8 cellular contexts compared by ENCODE assay signal in the genomic region with DNA sequence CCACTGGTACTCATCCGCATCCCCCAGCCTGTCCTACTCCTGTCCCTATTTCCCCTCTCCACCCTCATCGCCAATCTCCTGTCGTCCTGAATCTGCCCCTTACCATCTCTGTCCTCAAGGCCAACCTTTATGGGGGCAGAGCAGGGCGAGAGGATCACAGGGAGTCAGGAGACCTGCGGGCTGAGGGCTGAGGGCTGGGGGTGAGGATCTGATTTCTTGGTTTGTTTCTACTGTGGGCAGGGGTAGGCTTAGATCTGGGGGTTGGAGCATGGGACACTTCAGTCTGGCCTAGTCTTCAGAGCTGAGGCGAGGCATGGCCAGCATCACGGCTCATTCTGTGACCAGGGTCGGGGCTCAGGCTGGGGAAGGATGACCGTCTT. TPM values are rescaled to one million over a fixed set of nuclear protein-coding genes. Genes with fewer than 3 reads are reported as not detected.
DNase-seq lines count a peak whose midpoint lies in the region; ATAC-seq, FAIRE-seq and TF ChIP-seq lines count a peak whose summit lies in the region.

No MANE protein-coding gene starts in this region.

- no peak for ATAC-seq in SK-N-SH treated with all-trans-retinoic acid at 6 μM for 48 hours
- no peak for ATAC-seq in activated naive CD8-positive, alpha-beta T cell treated with anti-CD3 and anti-CD28 coated beads, Interleukin-2, amount 50 U/mL, for 24 hours

- no peaks in the 10 kb centered on the region for H3K9me2 ChIP-seq in SK-N-SH

- H3K9me3 ChIP-seq in SK-N-SH, result no peaks in the 10 kb centered on the region
- no peaks in the 10 kb centered on the region for H3K9me3 ChIP-seq in keratinocyte (ENCODE audit: control insufficient read depth, low read depth, low read length)
- no peaks in the 10 kb centered on the region for H3K9me3 ChIP-seq in stomach smooth muscle (ENCODE audit: control insufficient read depth in 2 of 2, low read length in 2 of 2)

- DNase-seq in SK-N-SH (no peak), keratinocyte (ENCODE audit: low read depth, low spot score) (no peak), SW 1271 (lab: John Stamatoyannopoulos, UW) (no peak), Kasumi-1 (lab: John Stamatoyannopoulos, UW) (no peak), COLO829 (ENCODE audit: low spot score) (no peak)
- DNase-seq in activated naive CD8-positive, alpha-beta T cell treated with anti-CD3 and anti-CD28 coated beads, Interleukin-2, amount 50 U/mL, for 24 hours, result no peak

- H3K27ac Mint-ChIP-seq in activated naive CD8-positive, alpha-beta T cell treated with anti-CD3 and anti-CD28 coated beads, Interleukin-2, amount 50 U/mL, for 24 hours, result peak overlapping the region; percentile 77

- peak overlapping the region; percentile 70 for H3K4me3 Mint-ChIP-seq in activated naive CD8-positive, alpha-beta T cell treated with anti-CD3 and anti-CD28 coated beads, Interleukin-2, amount 50 U/mL, for 24 hours

- TF ChIP-seq EP300 in SK-N-SH (IDR thresholded peaks at IDR 0.05; ENCODE audit: borderline replicate concordance in 1 of 2, low read depth in 1 of 2, low read length in 1 of 2), result no peak

- dilution Hi-C loops in keratinocyte (cut with MboI; ENCODE audit: extremely low pct_ligation_motif_present, low sequenced_read_pairs), result no loop called here

- H3K36me3 ChIP-seq in SK-N-SH (replicated peaks in 1 of 2; ENCODE audit: control insufficient read depth in 1 of 2, insufficient read depth in 2 of 2, low read length in 1 of 2), result no peaks in the 10 kb centered on the region
- no peaks in the 10 kb centered on the region for H3K36me3 ChIP-seq in keratinocyte (ENCODE audit: control insufficient read depth in 2 of 2, extremely low read depth in 1 of 2, insufficient read depth in 2 of 2, low read length in 2 of 2)
- H3K36me3 ChIP-seq in stomach smooth muscle (ENCODE audit: control insufficient read depth in 2 of 2, insufficient read depth in 2 of 2, low read length in 2 of 2), result no peaks in the 10 kb centered on the region

- H3K9ac ChIP-seq in SK-N-SH (peak overlapping the region; percentile 89; the same call in 1 of the 2 replicates), keratinocyte (ENCODE audit: control insufficient read depth, extremely low read depth, insufficient read depth, low read length) (peak overlapping the region; percentile 73), stomach smooth muscle (ENCODE audit: low read length in 2 of 2) (peak overlapping the region in 1 of 2 donors; percentile 44)

- H2AFZ ChIP-seq in SK-N-SH (ENCODE audit: low read depth) (peak overlapping the region; percentile 73; the same call in 1 of the 2 replicates), keratinocyte (ENCODE audit: control insufficient read depth, low read length) (peak overlapping the region; percentile 37)

- TF ChIP-seq RAD21 in SK-N-SH (IDR thresholded peaks at IDR 0.05; ENCODE audit: low read length), result no peak

- WGBS in SK-N-SH (ENCODE audit: low lambda C conversion rate), result 87% methylated on average over 8 of the region's 9 CpGs

- H3K4me1 Mint-ChIP-seq in activated naive CD8-positive, alpha-beta T cell treated with anti-CD3 and anti-CD28 coated beads, Interleukin-2, amount 50 U/mL, for 24 hours, result peaks cover 35% of the 10 kb centered on the region

- no peak for FAIRE-seq in keratinocyte (lab: Jason Lieb, UNC)

- CTCF ChIA-PET in SK-N-SH (lab: Yijun Ruan, JAX), result interaction anchor here (0.6 to 15.0 kb wide), 31 partner anchors 9 to 421 kb away, joined by 3 to 870 read pairs (median 6); a partner anchor contains a TSS

- H4K20me1 ChIP-seq in SK-N-SH (ENCODE audit: insufficient read depth), result no peaks in the 10 kb centered on the region
- H4K20me1 ChIP-seq in keratinocyte (ENCODE audit: control insufficient read depth, extremely low read depth, insufficient read depth, low read length), result no peaks in the 10 kb centered on the region

- POLR2A ChIA-PET in SK-N-SH (lab: Yijun Ruan, JAX), result interaction anchor here (0.5 to 1.6 kb wide), 3 partner anchors 38 to 130 kb away, joined by 3 to 15 read pairs (median 9); no protein-coding TSS in a partner anchor

- H3F3A ChIP-seq in SK-N-SH (replicated peaks; ENCODE audit: insufficient read depth), result peaks cover 30% of the 10 kb centered on the region

- H3K27me3 ChIP-seq in SK-N-SH (ENCODE audit: insufficient read depth), result no peaks in the 10 kb centered on the region
- H3K27me3 ChIP-seq in keratinocyte (ENCODE audit: control insufficient read depth, extremely low read depth, insufficient read depth, low read length), result no peaks in the 10 kb centered on the region
- no peaks in the 10 kb centered on the region for H3K27me3 ChIP-seq in stomach smooth muscle (ENCODE audit: control insufficient read depth in 1 of 2, insufficient read depth in 2 of 2, low read length in 2 of 2)

- H3K4me3 ChIP-seq in SK-N-SH (ENCODE audit: low read depth in 2 of 2, low read length in 1 of 2) (peak overlapping the region; percentile 57 to 73; a peak in 3 of 4 replicates), keratinocyte (ENCODE audit: control insufficient read depth in 2 of 3, extremely low read depth in 1 of 3, insufficient read depth in 2 of 3, low read depth in 1 of 3, low read length in 3 of 3) (peak overlapping the region in 1 of 3 experiments; percentile 73), stomach smooth muscle (ENCODE audit: low read length in 2 of 2) (peak overlapping the region; percentile 45 to 74)

- H3K36me3 Mint-ChIP-seq in activated naive CD8-positive, alpha-beta T cell treated with anti-CD3 and anti-CD28 coated beads, Interleukin-2, amount 50 U/mL, for 24 hours (ENCODE audit: low read depth), result no peaks in the 10 kb centered on the region

- H3K9me1 ChIP-seq in keratinocyte (ENCODE audit: control insufficient read depth, extremely low read depth, insufficient read depth, low read length), result no peaks in the 10 kb centered on the region

- no peaks in the 10 kb centered on the region for H3K9me3 Mint-ChIP-seq in activated naive CD8-positive, alpha-beta T cell treated with anti-CD3 and anti-CD28 coated beads, Interleukin-2, amount 50 U/mL, for 24 hours

- peak overlapping the region; percentile 11 to 83; a peak in 3 of 4 replicates for H3K27ac ChIP-seq in SK-N-SH (ENCODE audit: low read depth in 2 of 2, low read length in 1 of 2)
- H3K27ac ChIP-seq in keratinocyte (ENCODE audit: control insufficient read depth, insufficient read depth, low read length), result peak overlapping the region; percentile 63
- H3K27ac ChIP-seq in stomach smooth muscle (ENCODE audit: low read length), result peak overlapping the region; percentile 60

- H3K4me1 ChIP-seq in SK-N-SH (ENCODE audit: control insufficient read depth in 1 of 2, insufficient read depth in 2 of 2, low read depth in 1 of 2, low read length in 1 of 2) (peaks cover 5 to 16% of the 10 kb centered on the region in 2 experiments; a peak in 1 of 4 replicates), keratinocyte (ENCODE audit: control insufficient read depth, extremely low read depth, insufficient read depth, low read length) (peaks cover 27% of the 10 kb centered on the region), stomach smooth muscle (ENCODE audit: control insufficient read depth, insufficient read depth, low read length) (peaks cover 34% of the 10 kb centered on the region)

- H3K27me3 Mint-ChIP-seq in activated naive CD8-positive, alpha-beta T cell treated with anti-CD3 and anti-CD28 coated beads, Interleukin-2, amount 50 U/mL, for 24 hours, result no peaks in the 10 kb centered on the region

- H3K79me2 ChIP-seq in SK-N-SH (ENCODE audit: insufficient read depth) (no peaks in the 10 kb centered on the region; the same call in 1 of the 2 replicates), keratinocyte (ENCODE audit: control insufficient read depth, insufficient read depth, low read length) (no peaks in the 10 kb centered on the region)

- H3K4me2 ChIP-seq in SK-N-SH (peak overlapping the region; percentile 77; the same call in 1 of the 2 replicates), keratinocyte (ENCODE audit: control insufficient read depth, extremely low read depth, insufficient read depth, low read depth, low read length) (peak overlapping the region; percentile 64)

- TF ChIP-seq CTCF in SK-N-SH (IDR thresholded peaks at IDR 0.05), result no peak
- TF ChIP-seq CTCF in keratinocyte (optimal IDR thresholded peaks at IDR 0.05 in 1 of 3, IDR thresholded peaks at IDR 0.05 in 1 of 3, conservative IDR thresholded peaks at IDR 0.05 in 1 of 3; ENCODE audit: extremely low read depth in 1 of 3, insufficient read depth in 2 of 3, low read length in 3 of 3), result no peak

RNA-seq across cellular contexts. Expression of a gene that starts 16.5 kb away (rescaled TPM):
- 93.1 and 95.3 TPM in 2 replicates for polyA plus RNA-seq in SK-N-SH (2012; rRNA removed)
- 45.3 and 58.8 TPM in 2 replicates for polyA plus RNA-seq in SK-N-SH (2012; cell fraction: cytosol; rRNA removed)
- polyA plus RNA-seq in SK-N-SH (2012; cell fraction: nucleus; rRNA removed), result 199 and 204 TPM in 2 replicates
- polyA plus RNA-seq in keratinocyte, result 175 to 250 TPM (median 208 TPM) in 3 replicates
- polyA plus RNA-seq in keratinocyte (2011; ENCODE audit: low read depth), result 82.8 TPM
- 164 and 279 TPM in 2 replicates for polyA plus RNA-seq in keratinocyte (2011; cell fraction: cytosol; rRNA removed)
- polyA plus RNA-seq in keratinocyte (2011; cell fraction: nucleus; rRNA removed), result 216 and 294 TPM in 2 replicates
- polyA plus RNA-seq in keratinocyte (2012; ENCODE audit: low replicate concordance), result 116 and 285 TPM in 2 replicates
- polyA minus RNA-seq in keratinocyte, result 165 to 373 TPM (median 217 TPM) in 3 replicates
- 284 TPM for polyA minus RNA-seq in keratinocyte (2011; cell fraction: cytosol; rRNA and poly(A)+ RNA removed)
- 59.1 and 65.1 TPM in 2 replicates for polyA minus RNA-seq in keratinocyte (2011; cell fraction: nucleus; rRNA and poly(A)+ RNA removed)

RNA-seq across cellular contexts. Expression of a gene that starts 27.5 kb away (rescaled TPM):
- polyA plus RNA-seq in SK-N-SH (2012; rRNA removed) (38.4 and 78.2 TPM in 2 replicates), keratinocyte (0.27 to 4.6 TPM (median 3.9 TPM) in 3 replicates)
- polyA plus RNA-seq in SK-N-SH (2012; cell fraction: cytosol; rRNA removed), result 19.6 and 23.8 TPM in 2 replicates
- polyA plus RNA-seq in SK-N-SH (2012; cell fraction: nucleus; rRNA removed), result 377 and 391 TPM in 2 replicates
- polyA plus RNA-seq in keratinocyte (2011; ENCODE audit: low read depth), result 7.5 TPM
- polyA plus RNA-seq in keratinocyte (2011; cell fraction: cytosol; rRNA removed), result 1.2 and 2.5 TPM in 2 replicates
- 69.0 and 109 TPM in 2 replicates for polyA plus RNA-seq in keratinocyte (2011; cell fraction: nucleus; rRNA removed)
- polyA plus RNA-seq in keratinocyte (2012; ENCODE audit: low replicate concordance), result 0.37 and 11.7 TPM in 2 replicates
- 2.9 to 15.1 TPM (median 9.2 TPM) in 3 replicates for polyA minus RNA-seq in keratinocyte
- polyA minus RNA-seq in keratinocyte (2011; cell fraction: cytosol; rRNA and poly(A)+ RNA removed), result 1.7 TPM
- polyA minus RNA-seq in keratinocyte (2011; cell fraction: nucleus; rRNA and poly(A)+ RNA removed), result 41.5 and 54.1 TPM in 2 replicates

RNA-seq across cellular contexts. Expression of a gene that starts 33.8 kb away (rescaled TPM):
- polyA plus RNA-seq in SK-N-SH (2012; rRNA removed), result 11.0 and 11.9 TPM in 2 replicates
- 11.6 and 11.8 TPM in 2 replicates for polyA plus RNA-seq in SK-N-SH (2012; cell fraction: cytosol; rRNA removed)
- polyA plus RNA-seq in SK-N-SH (2012; cell fraction: nucleus; rRNA removed), result 5.4 and 6.2 TPM in 2 replicates
- 8.0 to 16.8 TPM (median 9.8 TPM) in 3 replicates for polyA plus RNA-seq in keratinocyte
- polyA plus RNA-seq in keratinocyte (2011; ENCODE audit: low read depth), result 7.1 TPM
- 5.9 and 10.6 TPM in 2 replicates for polyA plus RNA-seq in keratinocyte (2011; cell fraction: cytosol; rRNA removed)
- 9.5 and 11.2 TPM in 2 replicates for polyA plus RNA-seq in keratinocyte (2011; cell fraction: nucleus; rRNA removed)
- polyA plus RNA-seq in keratinocyte (2012; ENCODE audit: low replicate concordance), result 5.5 and 14.5 TPM in 2 replicates
- 2.8 to 8.4 TPM (median 2.9 TPM) in 3 replicates for polyA minus RNA-seq in keratinocyte
- polyA minus RNA-seq in keratinocyte (2011; cell fraction: cytosol; rRNA and poly(A)+ RNA removed), result 8.4 TPM
- polyA minus RNA-seq in keratinocyte (2011; cell fraction: nucleus; rRNA and poly(A)+ RNA removed), result 5.2 and 5.7 TPM in 2 replicates

RNA-seq across cellular contexts. Expression of a gene that starts 35.4 kb away (rescaled TPM):
- polyA plus RNA-seq in SK-N-SH (2012; rRNA removed) (11.6 and 18.0 TPM in 2 replicates), keratinocyte (31.2 to 94.8 TPM (median 38.3 TPM) in 3 replicates)
- 9.2 and 15.9 TPM in 2 replicates for polyA plus RNA-seq in SK-N-SH (2012; cell fraction: cytosol; rRNA removed)
- 61.7 and 79.7 TPM in 2 replicates for polyA plus RNA-seq in SK-N-SH (2012; cell fraction: nucleus; rRNA removed)
- polyA plus RNA-seq in keratinocyte (2011; ENCODE audit: low read depth), result 90.7 TPM
- 63.8 and 111 TPM in 2 replicates for polyA plus RNA-seq in keratinocyte (2011; cell fraction: cytosol; rRNA removed)
- polyA plus RNA-seq in keratinocyte (2011; cell fraction: nucleus; rRNA removed), result 184 and 244 TPM in 2 replicates
- polyA plus RNA-seq in keratinocyte (2012; ENCODE audit: low replicate concordance), result 205 and 317 TPM in 2 replicates
- 45.6 to 117 TPM (median 49.2 TPM) in 3 replicates for polyA minus RNA-seq in keratinocyte
- polyA minus RNA-seq in keratinocyte (2011; cell fraction: cytosol; rRNA and poly(A)+ RNA removed), result 168 TPM
- 82.1 and 99.1 TPM in 2 replicates for polyA minus RNA-seq in keratinocyte (2011; cell fraction: nucleus; rRNA and poly(A)+ RNA removed)

RNA-seq across cellular contexts. Expression of a gene that starts 56.6 kb away (rescaled TPM):
- polyA plus RNA-seq in SK-N-SH (2012; rRNA removed) (6.8 and 7.0 TPM in 2 replicates), keratinocyte (8.5 to 13.6 TPM (median 12.2 TPM) in 3 replicates)
- polyA plus RNA-seq in SK-N-SH (2012; cell fraction: cytosol; rRNA removed), result 4.3 and 6.8 TPM in 2 replicates
- polyA plus RNA-seq in SK-N-SH (2012; cell fraction: nucleus; rRNA removed), result 8.6 and 11.9 TPM in 2 replicates
- polyA plus RNA-seq in keratinocyte (2011; ENCODE audit: low read depth), result 4.5 TPM
- 7.2 and 12.4 TPM in 2 replicates for polyA plus RNA-seq in keratinocyte (2011; cell fraction: cytosol; rRNA removed)
- polyA plus RNA-seq in keratinocyte (2011; cell fraction: nucleus; rRNA removed), result 6.7 and 10.0 TPM in 2 replicates
- polyA plus RNA-seq in keratinocyte (2012; ENCODE audit: low replicate concordance), result 7.5 and 15.7 TPM in 2 replicates
- polyA minus RNA-seq in keratinocyte, result 5.7 to 20.4 TPM (median 8.5 TPM) in 3 replicates
- polyA minus RNA-seq in keratinocyte (2011; cell fraction: cytosol; rRNA and poly(A)+ RNA removed), result 21.7 TPM
- 6.4 and 13.0 TPM in 2 replicates for polyA minus RNA-seq in keratinocyte (2011; cell fraction: nucleus; rRNA and poly(A)+ RNA removed)
